In the genomic region with DNA sequence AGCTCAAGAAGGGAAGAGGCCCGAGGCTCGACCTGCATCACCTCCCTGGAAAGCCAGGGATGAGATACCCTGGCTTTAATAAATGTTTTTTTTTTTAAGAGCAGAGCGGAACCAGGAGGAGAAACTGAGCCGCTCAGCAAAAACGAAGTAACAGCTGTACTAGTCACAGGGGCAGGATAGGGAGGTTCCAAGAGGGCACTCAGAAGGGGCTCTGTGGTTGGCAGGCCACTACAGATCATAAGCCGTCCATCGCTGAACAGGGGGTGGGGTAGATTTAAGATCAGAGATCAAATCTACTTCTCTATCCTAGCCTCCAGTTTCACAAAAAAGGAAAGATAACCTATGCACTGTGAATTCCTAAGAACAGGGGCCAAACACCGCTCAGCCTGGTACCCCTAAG, we compare ENCODE assay signal across 8 cellular contexts. TPM values are rescaled to one million over a fixed set of nuclear protein-coding genes. Genes with fewer than 3 reads are reported as not detected.
DNase-seq lines count a peak whose midpoint lies in the region; ATAC-seq lines count a peak whose summit lies in the region.

No MANE protein-coding gene starts in this region.

- DNase-seq in stimulated activated CD4-positive, alpha-beta T cell treated with anti-CD3 and anti-CD28 coated beads, Interleukin-4, amount 100 ng/mL, for 24 hours = peak; percentile 36
- DNase-seq in stimulated activated CD4-positive, alpha-beta T cell treated with anti-CD3 and anti-CD28 coated beads, Interleukin-15, amount 100 ng/mL, for 24 hours = no peak
- DNase-seq in activated naive CD8-positive, alpha-beta T cell treated with anti-CD3 and anti-CD28 coated beads for 36 hours = no peak
- DNase-seq in NCI-H1417 treated with DMSO at 0.1 percent for 48 hours (lab: John Stamatoyannopoulos, UW) (no peak), mesenteric fat pad (ENCODE audit: low spot score) (no peak), epidermal melanocyte (ENCODE audit: insufficient read length, low spot score) (no peak)

- peak overlapping the region; percentile 91 for H3K4me3 Mint-ChIP-seq in activated naive CD8-positive, alpha-beta T cell treated with anti-CD3 and anti-CD28 coated beads for 36 hours
- H3K4me3 Mint-ChIP-seq in stimulated activated memory B cell treated with anti-CD40 and anti-IgM and Interleukin-4, amounts not matched to agents 10 μg/mL and 1 μg/mL and 100 μg/mL, for 72 hours = peak overlapping the region; percentile 92

- no peak for ATAC-seq in stimulated activated memory B cell treated with anti-CD40 and anti-IgM and Interleukin-4, amounts not matched to agents 10 μg/mL and 1 μg/mL and 100 μg/mL, for 72 hours

- H3K36me3 Mint-ChIP-seq in activated naive CD8-positive, alpha-beta T cell treated with anti-CD3 and anti-CD28 coated beads for 36 hours = peaks cover 46% of the 10 kb centered on the region
- H3K36me3 Mint-ChIP-seq in stimulated activated memory B cell treated with anti-CD40 and anti-IgM and Interleukin-4, amounts not matched to agents 10 μg/mL and 1 μg/mL and 100 μg/mL, for 72 hours = peaks cover 41% of the 10 kb centered on the region

- H3K27me3 Mint-ChIP-seq in activated naive CD8-positive, alpha-beta T cell treated with anti-CD3 and anti-CD28 coated beads for 36 hours = no peaks in the 10 kb centered on the region
- no peaks in the 10 kb centered on the region for H3K27me3 Mint-ChIP-seq in stimulated activated memory B cell treated with anti-CD40 and anti-IgM and Interleukin-4, amounts not matched to agents 10 μg/mL and 1 μg/mL and 100 μg/mL, for 72 hours

- H3K4me3 ChIP-seq in iPS-18c (ENCODE audit: insufficient read depth, low read depth, low read length) = peak overlapping the region; percentile 98

- no peaks in the 10 kb centered on the region for H3K9me3 ChIP-seq in iPS-18c (ENCODE audit: control insufficient read depth, insufficient read depth, low read length)

- H3K27ac Mint-ChIP-seq in activated naive CD8-positive, alpha-beta T cell treated with anti-CD3 and anti-CD28 coated beads for 36 hours = peak overlapping the region; percentile 98
- peak overlapping the region; percentile 89 for H3K27ac Mint-ChIP-seq in stimulated activated memory B cell treated with anti-CD40 and anti-IgM and Interleukin-4, amounts not matched to agents 10 μg/mL and 1 μg/mL and 100 μg/mL, for 72 hours

- peaks cover 24% of the 10 kb centered on the region for H3K4me1 Mint-ChIP-seq in activated naive CD8-positive, alpha-beta T cell treated with anti-CD3 and anti-CD28 coated beads for 36 hours
- peaks cover 20% of the 10 kb centered on the region for H3K4me1 Mint-ChIP-seq in stimulated activated memory B cell treated with anti-CD40 and anti-IgM and Interleukin-4, amounts not matched to agents 10 μg/mL and 1 μg/mL and 100 μg/mL, for 72 hours

- no peaks in the 10 kb centered on the region for H3K9me3 Mint-ChIP-seq in activated naive CD8-positive, alpha-beta T cell treated with anti-CD3 and anti-CD28 coated beads for 36 hours
- no peaks in the 10 kb centered on the region for H3K9me3 Mint-ChIP-seq in stimulated activated memory B cell treated with anti-CD40 and anti-IgM and Interleukin-4, amounts not matched to agents 10 μg/mL and 1 μg/mL and 100 μg/mL, for 72 hours

RNA-seq across cellular contexts. Expression of a gene that starts 0.6 kb away (rescaled TPM):
- 100 to 1,000 TPM; 370 to 380 TPM for total RNA-seq in activated naive CD8-positive, alpha-beta T cell treated with anti-CD3 and anti-CD28 coated beads for 36 hours
- total RNA-seq in mesenteric fat pad = 149 TPM

RNA-seq across cellular contexts. Expression of a gene that starts 21.5 kb away (rescaled TPM):
- 10 to 100 TPM; 26.0 to 28.4 TPM for total RNA-seq in activated naive CD8-positive, alpha-beta T cell treated with anti-CD3 and anti-CD28 coated beads for 36 hours
- 11.2 TPM for total RNA-seq in mesenteric fat pad

RNA-seq across cellular contexts. Expression of a gene that starts 46.9 kb away (rescaled TPM):
- 100 to 1,000 TPM; 112 to 113 TPM for total RNA-seq in activated naive CD8-positive, alpha-beta T cell treated with anti-CD3 and anti-CD28 coated beads for 36 hours
- 52.0 TPM for total RNA-seq in mesenteric fat pad
